Comparison of ENCODE assay signal across 23 cellular contexts in the genomic region with DNA sequence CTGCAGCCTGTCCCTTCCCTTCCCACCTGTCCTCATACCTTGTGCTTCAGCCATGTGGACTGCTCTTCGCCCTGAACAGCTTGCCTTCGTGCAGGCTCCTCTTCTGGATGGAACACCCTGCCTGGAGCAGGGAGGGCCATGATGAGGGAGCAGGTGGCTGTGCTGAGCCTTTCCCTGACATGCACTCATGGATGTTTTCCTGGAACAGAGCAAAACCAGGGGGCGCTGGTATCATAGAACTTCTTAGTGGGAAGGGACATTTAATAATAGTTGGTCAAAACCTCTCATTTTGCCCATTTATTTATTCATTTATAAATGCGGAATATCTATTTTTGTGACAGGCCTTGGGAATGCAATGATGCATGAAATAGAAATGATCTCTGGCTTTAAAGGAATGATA.
DNase-seq lines count a peak whose midpoint lies in the region; ATAC-seq and TF ChIP-seq lines count a peak whose summit lies in the region.
"Had no signal": no experiment of that assay in that cellular context is flagged by ENCODE, and none has a peak within 500 bp of the region (broad histone marks: within the 10 kb centered on the region; RNA-seq: fewer than 3 reads in every experiment).

No MANE protein-coding gene starts in this region.

- H3K4me1 ChIP-seq in BE2C = no peaks in the 10 kb centered on the region
- no peaks in the 10 kb centered on the region for H3K4me1 ChIP-seq in PC-3 (ENCODE audit: insufficient read depth, low read length)
- H3K4me1 ChIP-seq: uterus had no signal

- no peak overlapping the region for H3K4me2 ChIP-seq in PC-3 (ENCODE audit: low read length)
- H3K4me2 ChIP-seq: PC-9 had no signal

- TF ChIP-seq CTCF in BE2C (IDR thresholded peaks at IDR 0.05; ENCODE audit: low read depth, low read length) (peak; percentile 14; the same call in 1 of the 2 replicates), PC-3 (conservative IDR thresholded peaks at IDR 0.05; ENCODE audit: low read depth, low read length) (peak; percentile 39; the same call in 1 of the 2 replicates)

- no peak overlapping the region for H3K4me3 ChIP-seq in BE2C (ENCODE audit: low read depth, low read length)
- no peak overlapping the region for H3K4me3 ChIP-seq in PC-3 (ENCODE audit: low read length)
- H3K4me3 ChIP-seq: GM23248, PC-9, uterus had no signal

- POLR2A ChIA-PET in PC-3 (lab: Charles Lee; ENCODE audit: unreplicated experiment) = no interaction called here

- H3K9me3 ChIP-seq in BE2C = no peaks in the 10 kb centered on the region
- no peaks in the 10 kb centered on the region for H3K9me3 ChIP-seq in PC-3 (ENCODE audit: low read length)
- H3K9me3 ChIP-seq: uterus had no signal

- no peaks in the 10 kb centered on the region for H3F3A ChIP-seq in PC-3 (ENCODE audit: low read length, unreplicated experiment)

- intact Hi-C loops in PC-3 (cut with micrococcal nuclease) = no loop called here

- no peak overlapping the region for H3K9ac ChIP-seq in PC-3 (ENCODE audit: low read length)
- H3K9ac ChIP-seq: GM23248 had no signal

- H3K36me3 ChIP-seq in BE2C (no peaks in the 10 kb centered on the region), PC-3 (ENCODE audit: low read depth, low read length) (no peaks in the 10 kb centered on the region)
- H3K36me3 ChIP-seq: uterus had no signal

- H3K9me2 ChIP-seq in PC-3 (replicated peaks; ENCODE audit: low read length) = no peaks in the 10 kb centered on the region

- H3K27ac ChIP-seq in PC-3 (ENCODE audit: low read length) = no peak overlapping the region
- H3K27ac ChIP-seq: GM23248, PC-9, uterus had no signal

- no peak for ATAC-seq in PC-3
- no peak for ATAC-seq in GM21526 (IDR thresholded peaks at IDR 0.05; ENCODE audit: low FRiP score, unreplicated experiment)
- ATAC-seq: stimulated activated effector memory CD8-positive, alpha-beta T cell treated with anti-CD3 and anti-CD28 coated beads, Interleukin-12 subunit alpha, Interleukin-12 subunit beta, amount 100 ng/mL, for 72 hours; T-cell had no signal

- DNase-seq in BE2C = no peak
- peak; percentile 20 for DNase-seq in G401 (ENCODE audit: low spot score)
- DNase-seq in PC-3 = no peak
- peak; percentile 35 for DNase-seq in iPS-NIHi11 (ENCODE audit: low spot score)
- no peak for DNase-seq in effector CD8-positive, alpha-beta T cell (lab: John Stamatoyannopoulos, UW)
- DNase-seq in NCI-H226 = no peak
- DNase-seq: activated CD4-positive, alpha-beta T cell treated with anti-CD3 and anti-CD28 coated beads for 1 hour; activated CD8-positive, alpha-beta memory T cell treated with anti-CD3 and anti-CD28 coated beads for 24 hours; activated naive CD4-positive, alpha-beta T cell; activated T-cell treated with anti-CD3 and anti-CD28 coated beads, Interleukin-2, amount 50 U/mL, for 24 hours; CD4-positive, alpha-beta T cell; cortex of kidney; GM23248; NCI-H1092 treated with DMSO at 0.1 percent for 48 hours; NCI-H2107; NCI-H748 treated with DMSO at 0.1 percent for 48 hours; nephron progenitor cell; PC-9; SHP77; T-cell; uterus had no signal

- no TSS peak for BruUV-seq in PC-3 (replicated peaks; lab: Mats Ljungman, UMichigan)

- H3K79me2 ChIP-seq in PC-3 (ENCODE audit: low read length) = no peaks in the 10 kb centered on the region

- no peaks in the 10 kb centered on the region for H4K20me1 ChIP-seq in PC-3 (ENCODE audit: low read length)

- CTCF ChIA-PET in PC-3 (lab: Charles Lee) = no interaction called here

- no peak overlapping the region for H2AFZ ChIP-seq in PC-3 (ENCODE audit: low read length)
- H2AFZ ChIP-seq: GM23248, PC-9 had no signal

- in situ Hi-C loops in G401 (cut with HindIII; ENCODE audit: low sequenced_read_pairs) = no loop called here

- H3K27me3 ChIP-seq in BE2C (no peaks in the 10 kb centered on the region), PC-3 (ENCODE audit: low read length) (peaks cover 74% of the 10 kb centered on the region)
- H3K27me3 ChIP-seq: uterus had no signal

Comparison
In these comparisons a context has a peak if more than half of its experiments do, and no peak if none do; other contexts are left out.
1. DNase-seq: peak in G401 (single experiment) and iPS-NIHi11 (single experiment); none in BE2C (single experiment), PC-3 (single experiment), effector CD8-positive, alpha-beta T cell (single experiment) and NCI-H226 (single experiment).